ENCODE assay signal across 8 cellular contexts in the genomic region with DNA sequence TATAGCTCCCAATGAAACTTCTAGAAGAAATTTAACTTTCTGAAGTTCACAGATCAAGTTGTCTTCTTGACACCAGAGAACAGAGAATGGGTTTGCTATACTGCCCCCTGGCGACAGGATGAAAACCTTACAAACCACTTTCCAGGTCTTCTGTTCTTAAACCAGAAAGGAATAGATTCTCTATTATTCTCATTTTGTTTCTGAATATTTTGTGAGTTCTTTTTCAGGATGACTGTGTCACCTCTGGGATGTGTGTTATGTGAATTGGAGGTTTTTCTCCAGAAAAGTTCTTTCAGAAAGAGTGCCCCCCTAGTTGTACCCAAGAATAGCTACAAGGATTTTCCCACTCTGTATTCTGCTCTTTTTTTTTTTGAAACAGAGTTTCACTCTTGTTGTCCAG. TPM values are rescaled to one million over a fixed set of nuclear protein-coding genes. Genes with fewer than 3 reads are reported as not detected.
DNase-seq lines count a peak whose midpoint lies in the region; ATAC-seq, FAIRE-seq and TF ChIP-seq lines count a peak whose summit lies in the region.

No MANE protein-coding gene starts in this region.

- no peaks in the 10 kb centered on the region for H3K36me3 ChIP-seq in small intestine (ENCODE audit: control insufficient read depth in 2 of 2, insufficient read depth in 2 of 2, low read length in 2 of 2)

- H3K4me1 ChIP-seq in foreskin keratinocyte (no peaks in the 10 kb centered on the region), small intestine (ENCODE audit: control insufficient read depth in 2 of 2, insufficient read depth in 1 of 2, low read depth in 1 of 2, low read length in 1 of 2) (no peaks in the 10 kb centered on the region)

- H3K4me3 Mint-ChIP-seq in activated T-cell treated with anti-CD3 and anti-CD28 coated beads, Interleukin-2, amount 50 U/mL, for 4 hours = no peak overlapping the region

- no peak for ATAC-seq in activated CD4-positive, CD25-positive, alpha-beta regulatory T cell treated with anti-CD3 and anti-CD28 coated beads, Interleukin-2, amount 50 U/mL, for 24 hours
- ATAC-seq in activated T-cell treated with anti-CD3 and anti-CD28 coated beads, Interleukin-2, amount 50 U/mL, for 4 hours = no peak
- ATAC-seq in foreskin keratinocyte (no peak), GM18907 (IDR thresholded peaks at IDR 0.05; ENCODE audit: unreplicated experiment) (no peak), HG02678 (IDR thresholded peaks at IDR 0.05; ENCODE audit: unreplicated experiment) (no peak)

- H3K36me3 Mint-ChIP-seq in activated T-cell treated with anti-CD3 and anti-CD28 coated beads, Interleukin-2, amount 50 U/mL, for 4 hours (ENCODE audit: insufficient read depth) = peaks cover 8% of the 10 kb centered on the region

- WGBS in small intestine, 3 donors = 0 to 1% (median 0%) methylated on average over 1 of the region's 1 CpG

- no peaks in the 10 kb centered on the region for H3K4me1 Mint-ChIP-seq in activated T-cell treated with anti-CD3 and anti-CD28 coated beads, Interleukin-2, amount 50 U/mL, for 4 hours (ENCODE audit: low read depth)

- no peaks in the 10 kb centered on the region for H3K9me3 ChIP-seq in small intestine (ENCODE audit: control insufficient read depth, low read depth)

- H3K27me3 ChIP-seq in foreskin keratinocyte (no peaks in the 10 kb centered on the region), small intestine (ENCODE audit: control insufficient read depth in 2 of 2, insufficient read depth in 2 of 2, low read length in 2 of 2) (no peaks in the 10 kb centered on the region)

- peaks cover 2% of the 10 kb centered on the region for H3K27me3 Mint-ChIP-seq in activated T-cell treated with anti-CD3 and anti-CD28 coated beads, Interleukin-2, amount 50 U/mL, for 4 hours (ENCODE audit: low read depth)

- DNase-seq in activated CD4-positive, CD25-positive, alpha-beta regulatory T cell (lab: John Stamatoyannopoulos, UW) = peak in 3 of 4 experiments; percentile 9 to 18 (median 11)
- DNase-seq in NCI-H2227 (lab: John Stamatoyannopoulos, UW; ENCODE audit: unreplicated experiment) (peak; percentile 60), foreskin keratinocyte (peak; percentile 10 to 35), small intestine (peak; percentile 58)
- peak; percentile 45 for DNase-seq in activated T-cell treated with anti-CD3 and anti-CD28 coated beads, Interleukin-2, amount 50 U/mL, for 4 hours

- peaks cover 3% of the 10 kb centered on the region for H3K9me3 Mint-ChIP-seq in activated T-cell treated with anti-CD3 and anti-CD28 coated beads, Interleukin-2, amount 50 U/mL, for 4 hours

- no peak for FAIRE-seq in small intestine (lab: Jason Lieb, UNC)

- no peak overlapping the region for H3K27ac ChIP-seq in foreskin keratinocyte
- H3K27ac ChIP-seq in small intestine (ENCODE audit: low read depth in 1 of 2, low read length in 1 of 2) = no peak overlapping the region

- H3K4me3 ChIP-seq in small intestine (ENCODE audit: low read depth in 1 of 2, low read length in 2 of 2) = no peak overlapping the region

- peak; percentile 76 for TF ChIP-seq CTCF in foreskin keratinocyte (conservative IDR thresholded peaks at IDR 0.05)

RNA-seq across cellular contexts. Expression of a gene that starts 6.3 kb away (rescaled TPM):
- 10 to 100 TPM in 1 of 3 donors, 1 to 10 TPM in 2; 7.7 to 10.7 (median 8.3) TPM for total RNA-seq in activated T-cell treated with anti-CD3 and anti-CD28 coated beads, Interleukin-2, amount 50 U/mL, for 4 hours
- total RNA-seq in foreskin keratinocyte = 27.1 and 27.3 TPM in 2 replicates
- polyA plus RNA-seq in foreskin keratinocyte (31.1 and 32.9 TPM in 2 replicates), small intestine (10 to 100 TPM in 1 of 3 donors, 1 to 10 TPM in 2; 2.2 to 12.6 (median 4.1) TPM)

RNA-seq across cellular contexts. Expression of a gene that starts 47.3 kb away (rescaled TPM):
- total RNA-seq in activated T-cell treated with anti-CD3 and anti-CD28 coated beads, Interleukin-2, amount 50 U/mL, for 4 hours = under 1 TPM in 1 of 3 donors, not detected in 2; 0.05 TPM
- not detected in 2 replicates for total RNA-seq in foreskin keratinocyte
- not detected in 2 replicates for polyA plus RNA-seq in foreskin keratinocyte
- polyA plus RNA-seq in small intestine = under 1 TPM in 1 of 3 donors, not detected in 2; 0.10 TPM
